In the genomic region with DNA sequence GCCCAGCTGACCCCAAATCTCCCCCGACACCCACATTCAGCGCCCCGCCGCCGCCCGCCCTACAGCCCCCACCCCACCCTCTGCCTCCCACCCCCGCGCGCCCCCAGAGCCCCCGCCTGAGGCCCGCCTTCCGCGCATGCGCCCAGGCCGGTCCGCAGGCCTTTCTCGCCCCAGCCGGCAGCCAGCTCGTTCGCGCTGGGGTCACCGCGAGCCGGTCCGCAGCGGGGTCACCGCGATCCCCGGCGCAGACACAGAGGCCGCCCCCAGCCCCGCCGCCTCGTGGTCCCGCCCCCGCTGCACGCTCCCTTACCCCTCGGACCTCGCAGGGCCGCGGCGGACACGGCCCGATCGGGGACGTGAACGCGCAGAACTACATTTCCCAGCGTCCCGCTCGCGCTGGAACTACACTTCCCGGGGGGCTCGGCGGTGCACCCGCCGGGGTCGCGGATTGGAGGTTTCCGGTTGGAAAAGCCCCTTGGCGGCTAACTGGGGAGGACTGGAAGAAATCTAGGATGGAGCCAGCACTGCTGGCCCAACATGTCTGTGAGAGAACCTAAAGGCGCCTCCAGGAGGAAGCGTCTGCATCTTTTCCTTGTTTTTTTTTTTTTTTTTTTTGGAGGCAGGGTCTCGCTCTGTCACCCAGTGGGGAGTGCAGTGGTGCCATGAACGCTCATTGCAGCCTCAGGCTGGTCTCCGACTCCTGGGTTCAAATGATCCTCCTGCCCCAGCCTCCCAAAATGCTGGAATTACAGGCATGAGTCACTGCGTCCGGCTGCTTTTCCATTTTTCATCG, we compare ENCODE assay signal across 8 cellular contexts. TPM values are rescaled to one million over a fixed set of nuclear protein-coding genes. Genes with fewer than 3 reads are reported as not detected.
DNase-seq lines count a peak whose midpoint lies in the region; ATAC-seq and TF ChIP-seq lines count a peak whose summit lies in the region.

TSS of gene ZNF605 (minus strand) at position 374 of the 793 bp plus-strand sequence. CDS start 10,671 bp downstream, outside the sequence.

- CTCF ChIA-PET in AG04450 (lab: Charles Lee), result no interaction called here
- CTCF ChIA-PET in activated CD4-positive, alpha-beta T cell treated with anti-CD3 and anti-CD28 coated beads, Interleukin-2, amount 10 ng/mL, durations not matched to agents 7 days and 5 days (lab: Charles Lee), result interaction anchor here (0.6 kb wide), 1 partner anchor 250 kb away, joined by 3 read pairs; no protein-coding TSS in a partner anchor

- H3K4me3 ChIP-seq in AG04450 (ENCODE audit: low read depth, low read length) (peak within 1 kb of the TSS; percentile 79), coronary artery (peak within 1 kb of the TSS; percentile 80)

- peaks cover 74% of the 10 kb centered on the region for H3K9me3 ChIP-seq in AG04450 (ENCODE audit: control insufficient read depth, insufficient read depth, low read length)

- no peak for TF ChIP-seq CTCF in AG04450 (IDR thresholded peaks at IDR 0.05; ENCODE audit: low read depth, low read length)
- no peak for TF ChIP-seq CTCF in coronary artery (IDR thresholded peaks at IDR 0.05)

- H3K4me3 Mint-ChIP-seq in activated CD4-positive, alpha-beta T cell treated with anti-CD3 and anti-CD28 coated beads, Interleukin-2, amount 10 ng/mL, durations not matched to agents 7 days and 5 days, result peak within 1 kb of the TSS; percentile 90

- peaks cover 37% of the 10 kb centered on the region for H3K36me3 Mint-ChIP-seq in activated CD4-positive, alpha-beta T cell treated with anti-CD3 and anti-CD28 coated beads, Interleukin-2, amount 10 ng/mL, durations not matched to agents 7 days and 5 days (ENCODE audit: low read depth)

- ATAC-seq in GM18868 (IDR thresholded peaks at IDR 0.05; ENCODE audit: unreplicated experiment) (peak; percentile 95), HG03108 (IDR thresholded peaks at IDR 0.05; ENCODE audit: unreplicated experiment) (peak; percentile 96), left lobe of liver (peak; percentile 95)

- H3K27me3 Mint-ChIP-seq in activated CD4-positive, alpha-beta T cell treated with anti-CD3 and anti-CD28 coated beads, Interleukin-2, amount 10 ng/mL, durations not matched to agents 7 days and 5 days, result no peaks in the 10 kb centered on the region

- POLR2A ChIA-PET in AG04450 (lab: Yijun Ruan, JAX), result no interaction called here
- POLR2A ChIA-PET in activated CD4-positive, alpha-beta T cell treated with anti-CD3 and anti-CD28 coated beads, Interleukin-2, amount 10 ng/mL, durations not matched to agents 7 days and 5 days (lab: Charles Lee), result interaction anchor here (0.6 kb wide), 1 partner anchor 190 kb away, joined by 7 read pairs; no protein-coding TSS in a partner anchor

- H3K27ac ChIP-seq in AG04450 (ENCODE audit: low read depth, low read length) (peak within 1 kb of the TSS; percentile 95), coronary artery (peak within 1 kb of the TSS; percentile 82 to 89)

- peaks cover 23% of the 10 kb centered on the region for H3K4me1 Mint-ChIP-seq in activated CD4-positive, alpha-beta T cell treated with anti-CD3 and anti-CD28 coated beads, Interleukin-2, amount 10 ng/mL, durations not matched to agents 7 days and 5 days

- H3K9me3 Mint-ChIP-seq in activated CD4-positive, alpha-beta T cell treated with anti-CD3 and anti-CD28 coated beads, Interleukin-2, amount 10 ng/mL, durations not matched to agents 7 days and 5 days, result peaks cover 31% of the 10 kb centered on the region

- no peaks in the 10 kb centered on the region for H3K27me3 ChIP-seq in AG04450 (ENCODE audit: control insufficient read depth, insufficient read depth, low read length)

- DNase-seq in AG04450 (ENCODE audit: low read depth, low spot score) (peak; percentile 58), NCI-H345 (lab: John Stamatoyannopoulos, UW) (peak; percentile 95), coronary artery (ENCODE audit: low spot score) (peak; percentile 92), left lobe of liver (ENCODE audit: low spot score) (peak; percentile 92)
- DNase-seq in activated CD4-positive, alpha-beta T cell treated with anti-CD3 and anti-CD28 coated beads, Interleukin-2, amount 10 ng/mL, durations not matched to agents 7 days and 5 days, result peak; percentile 91
- DNase-seq in stimulated activated CD4-positive, alpha-beta T cell treated with anti-CD3 and anti-CD28 coated beads, Interleukin-1b, Interleukin-23, amount 100 ng/mL, for 48 hours, result peak; percentile 82

- peak within 1 kb of the TSS; percentile 95 for H3K27ac Mint-ChIP-seq in activated CD4-positive, alpha-beta T cell treated with anti-CD3 and anti-CD28 coated beads, Interleukin-2, amount 10 ng/mL, durations not matched to agents 7 days and 5 days

RNA-seq across cellular contexts. Expression of gene ZNF605, which starts in this region (rescaled TPM):
- polyA plus RNA-seq in AG04450 (2011; rRNA removed), result 8.7 and 13.6 TPM in 2 replicates
- polyA minus RNA-seq in AG04450 (2011; rRNA and poly(A)+ RNA removed), result 6.9 and 7.9 TPM in 2 replicates
- 10 to 100 TPM; 11.5 to 12.4 TPM for total RNA-seq in activated CD4-positive, alpha-beta T cell treated with anti-CD3 and anti-CD28 coated beads, Interleukin-2, amount 10 ng/mL, durations not matched to agents 7 days and 5 days
- total RNA-seq in left lobe of liver, result 6.6 TPM

Comparison
In these comparisons a context has a peak if more than half of its experiments do, and no peak if none do; other contexts are left out.
1. Peak in every context shown above with its lines: DNase-seq, ATAC-seq, H3K4me3 ChIP-seq and H3K27ac ChIP-seq.